ENCODE assay signal across 5 cellular contexts in genomic region chr19:47698631-47699359, GRCh38. TPM values are rescaled to one million over a fixed set of nuclear protein-coding genes. Genes with fewer than 3 reads are reported as not detected.
"Had no signal": no experiment of that assay in that cellular context is flagged by ENCODE, and none has a peak within 500 bp of the region (broad histone marks: within the 10 kb centered on the region; RNA-seq: fewer than 3 reads in every experiment).

No MANE protein-coding gene starts in this region.

- H3K4me1 ChIP-seq: neural progenitor cell, pancreas had no signal

- H3K9me3 ChIP-seq: heart left ventricle, pancreas had no signal

- H3K9ac ChIP-seq: neural progenitor cell had no signal

- H3K4me3 ChIP-seq: heart left ventricle, neural progenitor cell, pancreas had no signal

- H2AFZ ChIP-seq: neural progenitor cell had no signal

- H3K27ac ChIP-seq: pancreas had no signal

- H3K27me3 ChIP-seq: heart left ventricle, neural progenitor cell, pancreas had no signal

- H3K4me2 ChIP-seq: neural progenitor cell had no signal

RNA-seq across cellular contexts. Expression of gene EHD2, which starts 14.4 kb away (rescaled TPM):
- total RNA-seq: activated B cell treated with CpG ODN at 0.5 μM for 24 hours; activated CD4-positive, alpha-beta T cell treated with anti-CD3 and anti-CD28 coated beads, Interleukin-2, amount 10 ng/mL, durations not matched to agents 7 days and 5 days had no signal
